Comparison of ENCODE assay signal across 1 cellular context in genomic region chr18:44495151-44495550, GRCh38.
TF ChIP-seq lines count a peak whose summit lies in the region.

No MANE protein-coding gene starts in this region.

TF ChIP-seq in H1, 55 proteins besides CTCF, POLR2A, EP300 and RAD21:
- TF ChIP-seq SAP30 (IDR thresholded peaks at IDR 0.05; ENCODE audit: insufficient read depth, insufficient replicate concordance, low read length) (no peak), KDM1A (IDR thresholded peaks at IDR 0.05; ENCODE audit: borderline replicate concordance, low read length) (no peak), GTF2F1 (IDR thresholded peaks at IDR 0.05; ENCODE audit: borderline replicate concordance, low read depth, low read length) (no peak), E2F6 (IDR thresholded peaks at IDR 0.05) (no peak), TAF1 (IDR thresholded peaks at IDR 0.05; ENCODE audit: low read depth, low read length) (no peak), HDAC6 (IDR thresholded peaks at IDR 0.05; ENCODE audit: low read depth, low read length) (no peak), USF2 (IDR thresholded peaks at IDR 0.05; ENCODE audit: low read length) (no peak), NANOG (IDR thresholded peaks at IDR 0.05; ENCODE audit: insufficient read depth, low read depth, low read length, poor library complexity, severe bottlenecking) (no peak)
TF ChIP-seq in H1: peak in this region for 0.
